17 cellular contexts compared by ENCODE assay signal in the genomic region with DNA sequence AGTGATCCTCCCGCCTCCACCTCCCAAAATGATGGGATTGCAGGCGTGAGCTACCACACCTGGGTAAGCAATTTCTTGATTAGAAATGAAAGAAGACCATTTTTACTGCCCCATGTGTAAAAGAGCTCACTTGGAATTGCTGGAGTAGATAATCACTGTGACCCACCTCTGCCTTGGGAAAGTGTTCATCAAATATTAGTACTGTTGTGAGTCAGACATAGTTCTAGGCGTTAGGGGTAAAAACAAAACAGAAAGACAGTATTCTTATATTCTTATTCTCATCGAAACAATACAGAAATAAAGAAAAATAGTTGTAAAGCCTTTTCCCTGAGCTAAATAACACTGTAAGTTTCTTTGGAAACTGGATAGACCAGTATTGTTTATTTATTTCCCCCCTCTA. TPM values are rescaled to one million over a fixed set of nuclear protein-coding genes. Genes with fewer than 3 reads are reported as not detected.
DNase-seq lines count a peak whose midpoint lies in the region; FAIRE-seq and TF ChIP-seq lines count a peak whose summit lies in the region.
"Had no signal": no experiment of that assay in that cellular context is flagged by ENCODE, and none has a peak within 500 bp of the region (broad histone marks: within the 10 kb centered on the region; RNA-seq: fewer than 3 reads in every experiment).

No MANE protein-coding gene starts in this region.

- H3K4me2 ChIP-seq in PC-9 = peak overlapping the region; percentile 56
- H3K4me2 ChIP-seq: BLaER1 had no signal

- CTCF ChIA-PET in Calu3 (lab: Charles Lee) = interaction anchor here (0.5 to 1.7 kb wide), 12 partner anchors 10 to 627 kb away, joined by 3 to 10 read pairs (median 4); a partner anchor contains a TSS
- CTCF ChIA-PET in PC-9 (lab: Charles Lee) = interaction anchor here (1.2 kb wide), 2 partner anchors 54 to 156 kb away, joined by 3 read pairs; no protein-coding TSS in a partner anchor

- intact Hi-C loops in Calu3 (cut with micrococcal nuclease; ENCODE audit: unreplicated experiment) = loop anchor here (2.0 to 5.0 kb wide), 2 partner anchors 42 to 88 kb away; no protein-coding TSS in a partner anchor
- intact Hi-C loops in PC-9 (cut with micrococcal nuclease; ENCODE audit: unreplicated experiment) = loop anchor here (5.0 kb wide), 2 partner anchors 73 to 143 kb away; no protein-coding TSS in a partner anchor
- intact Hi-C loops in posterior cingulate gyrus (cut with DNase I) = no loop called here

- no peaks in the 10 kb centered on the region for H3K9me3 Mint-ChIP-seq in Calu3 (ENCODE audit: low read depth, unreplicated experiment)
- no peaks in the 10 kb centered on the region for H3K9me3 Mint-ChIP-seq in T-helper 2 cell treated with Interferon-gamma antibody and Interleukin-4, amounts not matched to agents 5 μg/mL and 100 μg/mL, for 36 hours
- H3K9me3 Mint-ChIP-seq: endodermal cell; memory B cell; stimulated activated naive B cell treated with anti-CD40 and anti-IgM and Interleukin-4, amounts not matched to agents 10 μg/mL and 1 μg/mL and 100 μg/mL, for 72 hours had no signal

- 65 to 73% (median 67%) methylated on average over 4 of the region's 4 CpGs for WGBS in small intestine, 3 donors

- H3K4me1 Mint-ChIP-seq in Calu3 (ENCODE audit: low read depth, unreplicated experiment) = peaks cover 30% of the 10 kb centered on the region
- no peaks in the 10 kb centered on the region for H3K4me1 Mint-ChIP-seq in T-helper 2 cell treated with Interferon-gamma antibody and Interleukin-4, amounts not matched to agents 5 μg/mL and 100 μg/mL, for 36 hours (ENCODE audit: low read depth)
- H3K4me1 Mint-ChIP-seq: endodermal cell, memory B cell had no signal

- H3K27ac ChIP-seq in PC-9 = peak overlapping the region; percentile 83
- peak overlapping the region; percentile 66 for H3K27ac ChIP-seq in muscle layer of duodenum (ENCODE audit: low read length)
- peak overlapping the region in 1 of 2 donors; percentile 54 for H3K27ac ChIP-seq in small intestine (ENCODE audit: low read depth in 1 of 2, low read length in 1 of 2)
- H3K27ac ChIP-seq: BLaER1, parathyroid adenoma had no signal

- H2AFZ ChIP-seq in PC-9 = no peak overlapping the region
- H2AFZ ChIP-seq: parathyroid adenoma had no signal

- TF ChIP-seq CTCF in Calu3 (IDR thresholded peaks at IDR 0.05; ENCODE audit: unreplicated experiment) (no peak), PC-9 (conservative IDR thresholded peaks at IDR 0.05) (no peak)

- H3K9me2 ChIP-seq in PC-9 (ENCODE audit: insufficient read depth) = no peaks in the 10 kb centered on the region

- H3F3A ChIP-seq in PC-9 (ENCODE audit: insufficient read depth, low read depth) = peaks cover 35% of the 10 kb centered on the region

- DNase-seq in Calu3 (no peak), PC-9 (peak; percentile 1 to 49), dermis blood vessel endothelial cell (peak; percentile 45), posterior cingulate gyrus (no peak), DMS 273 treated with DMSO at 0.1 percent for 48 hours (lab: John Stamatoyannopoulos, UW) (no peak), small intestine (no peak)
- DNase-seq in T-helper 2 cell treated with Interferon-gamma antibody and Interleukin-4, amounts not matched to agents 5 μg/mL and 100 μg/mL, for 36 hours (ENCODE audit: low spot score) = no peak
- DNase-seq: activated CD4-positive, alpha-beta T cell treated with anti-CD3 and anti-CD28 coated beads for 4 hours; activated T-cell treated with anti-CD3 and anti-CD28 coated beads, Interleukin-2, amount 50 U/mL, for 48 hours; anterior cingulate cortex; endodermal cell; stimulated activated CD4-positive, alpha-beta T cell treated with anti-CD3 and anti-CD28 coated beads, Interleukin-2, amount 100 ng/mL, for 48 hours; stimulated activated naive B cell treated with anti-CD40 and anti-IgM and Interleukin-4, amounts not matched to agents 10 μg/mL and 1 μg/mL and 100 μg/mL, for 72 hours had no signal

- H3K4me1 ChIP-seq in PC-9 (replicated peaks; ENCODE audit: insufficient read depth) (peaks cover 32% of the 10 kb centered on the region), muscle layer of duodenum (ENCODE audit: control insufficient read depth in 1 of 2, insufficient read depth in 2 of 2, low read length in 2 of 2) (no peaks in the 10 kb centered on the region), small intestine (ENCODE audit: control insufficient read depth in 2 of 2, insufficient read depth in 1 of 2, low read depth in 1 of 2, low read length in 1 of 2) (no peaks in the 10 kb centered on the region)
- H3K4me1 ChIP-seq: BLaER1, parathyroid adenoma had no signal

- H3K9me3 ChIP-seq in PC-9 (ENCODE audit: insufficient read depth, low read depth) (no peaks in the 10 kb centered on the region; the same call in 1 of the 2 replicates), muscle layer of duodenum (ENCODE audit: control insufficient read depth in 1 of 2, low read length in 2 of 2) (no peaks in the 10 kb centered on the region), small intestine (ENCODE audit: control insufficient read depth, low read depth) (no peaks in the 10 kb centered on the region)
- H3K9me3 ChIP-seq: BLaER1 had no signal

- 0 out of 2 replicates have a peak, but pooled peaks cover 5% of the 10 kb centered on the region for H3K36me3 ChIP-seq in PC-9 (ENCODE audit: low read depth)
- peaks cover 3 to 13% of the 10 kb centered on the region in 2 donors for H3K36me3 ChIP-seq in muscle layer of duodenum (ENCODE audit: control insufficient read depth in 1 of 2, insufficient read depth in 2 of 2, low read length in 2 of 2)
- H3K36me3 ChIP-seq in small intestine (ENCODE audit: control insufficient read depth in 2 of 2, insufficient read depth in 2 of 2, low read length in 2 of 2) = no peaks in the 10 kb centered on the region

- no peaks in the 10 kb centered on the region for H4K20me1 ChIP-seq in PC-9 (ENCODE audit: insufficient read depth)
- H4K20me1 ChIP-seq: BLaER1 had no signal

- H3K36me3 Mint-ChIP-seq in Calu3 (ENCODE audit: insufficient read depth, unreplicated experiment) = peaks cover 9% of the 10 kb centered on the region
- peaks cover 2% of the 10 kb centered on the region for H3K36me3 Mint-ChIP-seq in T-helper 2 cell treated with Interferon-gamma antibody and Interleukin-4, amounts not matched to agents 5 μg/mL and 100 μg/mL, for 36 hours (ENCODE audit: low read depth)

- no peaks in the 10 kb centered on the region for H3K27me3 Mint-ChIP-seq in Calu3 (ENCODE audit: unreplicated experiment)
- no peaks in the 10 kb centered on the region for H3K27me3 Mint-ChIP-seq in T-helper 2 cell treated with Interferon-gamma antibody and Interleukin-4, amounts not matched to agents 5 μg/mL and 100 μg/mL, for 36 hours (ENCODE audit: low read depth)
- H3K27me3 Mint-ChIP-seq: memory B cell; stimulated activated naive B cell treated with anti-CD40 and anti-IgM and Interleukin-4, amounts not matched to agents 10 μg/mL and 1 μg/mL and 100 μg/mL, for 72 hours had no signal

- FAIRE-seq in small intestine (lab: Jason Lieb, UNC) = no peak

- no peaks in the 10 kb centered on the region; the same call in 1 of the 2 replicates for H3K79me2 ChIP-seq in PC-9 (ENCODE audit: low read depth)
- H3K79me2 ChIP-seq: parathyroid adenoma had no signal

- BruUV-seq in Calu3 (replicated peaks; lab: Mats Ljungman, UMichigan) (TSS peak; percentile 99), PC-9 (replicated peaks; lab: Mats Ljungman, UMichigan) (TSS peak; percentile 99)

- H3K27me3 ChIP-seq in PC-9 (ENCODE audit: insufficient read depth, low read depth) (no peaks in the 10 kb centered on the region), muscle layer of duodenum (ENCODE audit: low read depth, low read length) (no peaks in the 10 kb centered on the region), small intestine (ENCODE audit: control insufficient read depth in 2 of 2, insufficient read depth in 2 of 2, low read length in 2 of 2) (no peaks in the 10 kb centered on the region)
- H3K27me3 ChIP-seq: BLaER1 had no signal

- H3K4me3 ChIP-seq in PC-9 (peak overlapping the region; percentile 14; the same call in 1 of the 2 replicates), muscle layer of duodenum (ENCODE audit: low read depth in 1 of 2, low read length in 2 of 2) (no peak overlapping the region), small intestine (ENCODE audit: low read depth in 1 of 2, low read length in 2 of 2) (no peak overlapping the region)
- H3K4me3 ChIP-seq: BLaER1 had no signal

- H3K27ac Mint-ChIP-seq in Calu3 (ENCODE audit: unreplicated experiment) = peak overlapping the region; percentile 62
- no peak overlapping the region for H3K27ac Mint-ChIP-seq in T-helper 2 cell treated with Interferon-gamma antibody and Interleukin-4, amounts not matched to agents 5 μg/mL and 100 μg/mL, for 36 hours
- H3K27ac Mint-ChIP-seq: endodermal cell, memory B cell had no signal

- H3K4me3 Mint-ChIP-seq in Calu3 (ENCODE audit: low read depth, unreplicated experiment) = peak overlapping the region; percentile 5
- no peak overlapping the region for H3K4me3 Mint-ChIP-seq in T-helper 2 cell treated with Interferon-gamma antibody and Interleukin-4, amounts not matched to agents 5 μg/mL and 100 μg/mL, for 36 hours
- H3K4me3 Mint-ChIP-seq: endodermal cell; memory B cell; stimulated activated naive B cell treated with anti-CD40 and anti-IgM and Interleukin-4, amounts not matched to agents 10 μg/mL and 1 μg/mL and 100 μg/mL, for 72 hours had no signal

- POLR2A ChIA-PET in PC-9 (lab: Charles Lee; ENCODE audit: unreplicated experiment) = interaction anchor here (0.7 to 1.1 kb wide), 5 partner anchors 46 to 132 kb away, joined by 3 to 25 read pairs (median 4); no protein-coding TSS in a partner anchor

RNA-seq across cellular contexts. Expression of a gene that starts 36.2 kb away (rescaled TPM):
- total RNA-seq in Calu3 (2022) (not detected in 2 replicates), PC-9 (2021) (not detected in 2 replicates), dermis blood vessel endothelial cell (not detected in 2 replicates)
- 1 to 10 TPM in 2 of 3 donors, under 1 TPM in 1; 0.89 to 6.3 (median 1.6) TPM for polyA plus RNA-seq in small intestine

RNA-seq across cellular contexts. Expression of a gene that starts 40.9 kb away (rescaled TPM):
- total RNA-seq in Calu3 (2022) (not detected in 2 replicates), PC-9 (2021) (not detected in 2 replicates), dermis blood vessel endothelial cell (not detected in 2 replicates)
- 1 to 10 TPM in 1 of 3 donors, not detected in 2; 1.6 TPM for polyA plus RNA-seq in small intestine
- total RNA-seq: endodermal cell had no signal

Comparison
In these comparisons a context has a peak if more than half of its experiments do, and no peak if none do; other contexts are left out.
1. DNase-seq: peak in PC-9 (2 of 2) and dermis blood vessel endothelial cell (single experiment); none in Calu3 (single experiment), T-helper 2 cell treated with Interferon-gamma antibody and Interleukin-4, amounts not matched to agents 5 μg/mL and 100 μg/mL, for 36 hours (single experiment), posterior cingulate gyrus (0 of 10), DMS 273 treated with DMSO at 0.1 percent for 48 hours (single experiment) and small intestine (single experiment).